In the genomic region with DNA sequence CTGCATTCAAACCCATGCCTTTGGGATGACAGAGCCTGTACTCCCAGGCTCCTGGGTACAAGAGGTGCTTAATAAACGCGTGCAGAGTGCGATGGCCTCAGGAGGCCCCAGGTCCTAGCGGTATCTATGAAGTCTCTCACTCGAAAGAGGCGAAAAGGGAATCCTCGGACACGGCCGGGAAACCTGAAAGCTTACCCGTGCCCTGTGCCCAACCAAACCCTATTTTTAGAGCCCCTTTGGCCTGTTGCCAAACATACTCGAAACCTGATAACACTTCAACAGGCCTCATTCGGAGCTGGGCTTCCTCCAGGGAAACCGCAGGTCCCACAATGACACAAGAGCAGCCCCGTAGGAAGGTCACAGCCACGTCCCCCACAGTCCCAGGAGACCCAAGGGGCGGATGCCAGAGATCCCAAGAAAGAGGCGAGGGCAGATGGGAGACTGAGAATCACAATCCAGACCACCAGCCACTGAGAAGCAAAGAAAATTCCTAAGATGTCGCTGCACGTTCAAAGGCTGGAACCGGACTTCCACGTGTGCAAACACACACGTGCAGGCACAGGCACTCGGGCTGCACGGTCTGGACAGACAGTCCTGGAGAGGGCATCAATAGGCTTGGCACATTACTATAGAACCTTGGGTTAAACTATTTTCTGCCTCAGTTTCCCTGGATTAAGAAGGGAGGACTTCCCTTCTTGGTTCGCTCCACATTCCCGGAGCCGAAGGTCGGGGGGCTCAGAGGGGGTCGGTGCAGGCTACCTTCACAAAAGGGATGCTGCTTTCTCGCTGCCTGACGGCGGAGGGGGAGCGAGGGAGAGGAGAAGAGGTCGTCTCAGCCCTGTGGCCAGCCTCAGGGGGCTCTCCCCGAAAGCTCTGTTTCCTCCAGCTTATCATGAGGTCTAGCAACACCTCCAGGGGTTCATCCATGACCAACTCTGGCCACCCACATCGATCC, we compare ENCODE assay signal across 8 cellular contexts. TPM values are rescaled to one million over a fixed set of nuclear protein-coding genes. Genes with fewer than 3 reads are reported as not detected.
DNase-seq lines count a peak whose midpoint lies in the region; ATAC-seq and TF ChIP-seq lines count a peak whose summit lies in the region.

No MANE protein-coding gene starts in this region.

- peaks cover 98% of the 10 kb centered on the region for H4K20me1 ChIP-seq in BLaER1

- H3K4me3 ChIP-seq in BLaER1 (peak overlapping the region; percentile 26), sigmoid colon (peak overlapping the region in 1 of 4 donors; percentile 3)

- DNase-seq in RPMI7951 (ENCODE audit: low read depth) (peak; percentile 85), chondrocyte (ENCODE audit: low spot score) (no peak), sigmoid colon (no peak), HCEC 1CT (no peak), epidermal melanocyte (ENCODE audit: insufficient read length, low spot score) (no peak), NCI-H526 treated with DMSO at 0.1 percent for 48 hours (lab: John Stamatoyannopoulos, UW) (no peak)

- H3K36me3 Mint-ChIP-seq in chondrocyte (ENCODE audit: low read depth): no peaks in the 10 kb centered on the region

- H3K27ac ChIP-seq in BLaER1: no peak overlapping the region
- H3K27ac ChIP-seq in sigmoid colon: peak overlapping the region; percentile 67 to 76 (median 69)

- H3K27me3 Mint-ChIP-seq in chondrocyte (ENCODE audit: low read depth): no peaks in the 10 kb centered on the region

- ATAC-seq in GM21423 (IDR thresholded peaks at IDR 0.05; ENCODE audit: unreplicated experiment): peak; percentile 57

- peaks cover 67% of the 10 kb centered on the region for H3K4me1 Mint-ChIP-seq in chondrocyte (ENCODE audit: low read depth)

- intact Hi-C loops in sigmoid colon (cut with DNase I): no loop called here

- no peaks in the 10 kb centered on the region for H3K9me3 Mint-ChIP-seq in chondrocyte (ENCODE audit: low read depth)

- H3K4me2 ChIP-seq in BLaER1: peak overlapping the region; percentile 82

- H3K36me3 ChIP-seq in BLaER1 (no peaks in the 10 kb centered on the region), sigmoid colon (peaks cover 0 to under 1% (median 0%) of the 10 kb centered on the region in 4 donors)

- no peaks in the 10 kb centered on the region for H3K9me3 ChIP-seq in BLaER1
- H3K9me3 ChIP-seq in sigmoid colon: no peaks in the 10 kb centered on the region

- H3K4me3 Mint-ChIP-seq in chondrocyte (ENCODE audit: unreplicated experiment): peak overlapping the region; percentile 17

- H3K4me1 ChIP-seq in BLaER1: peaks cover 62% of the 10 kb centered on the region
- peaks cover 0 to 57% (median 37%) of the 10 kb centered on the region in 4 donors for H3K4me1 ChIP-seq in sigmoid colon

- H3K27me3 ChIP-seq in BLaER1: peaks cover 98% of the 10 kb centered on the region
- peaks cover 0 to 15% (median 6%) of the 10 kb centered on the region in 3 donors for H3K27me3 ChIP-seq in sigmoid colon

- no peak for TF ChIP-seq POLR2A in sigmoid colon (IDR thresholded peaks at IDR 0.05)

- no peak for TF ChIP-seq EP300 in sigmoid colon (IDR thresholded peaks at IDR 0.05)

- peak overlapping the region; percentile 42 for H3K27ac Mint-ChIP-seq in chondrocyte (ENCODE audit: unreplicated experiment)

- no peak for TF ChIP-seq CTCF in chondrocyte (IDR thresholded peaks at IDR 0.05)
- TF ChIP-seq CTCF in sigmoid colon (IDR thresholded peaks at IDR 0.05): no peak

- 24 to 38% methylated on average over 36 of the region's 36 CpGs for WGBS in sigmoid colon, 2 donors

- H3K9ac ChIP-seq in BLaER1: no peak overlapping the region

RNA-seq across cellular contexts. Expression of a gene that starts 8.2 kb away (rescaled TPM):
- total RNA-seq in RPMI7951 (2014; rRNA removed; shearing (Covaris generic)): 1.2 and 1.7 TPM in 2 replicates
- 10.5 to 16.9 TPM (median 16.5 TPM) in 3 replicates for total RNA-seq in chondrocyte
- total RNA-seq in sigmoid colon: 1 to 10 TPM; 3.1 to 9.6 (median 7.4) TPM
- 1 to 10 TPM; 1.4 to 5.5 (median 2.4) TPM for polyA plus RNA-seq in sigmoid colon
